ENCODE assay signal across 23 cellular contexts in the genomic region with DNA sequence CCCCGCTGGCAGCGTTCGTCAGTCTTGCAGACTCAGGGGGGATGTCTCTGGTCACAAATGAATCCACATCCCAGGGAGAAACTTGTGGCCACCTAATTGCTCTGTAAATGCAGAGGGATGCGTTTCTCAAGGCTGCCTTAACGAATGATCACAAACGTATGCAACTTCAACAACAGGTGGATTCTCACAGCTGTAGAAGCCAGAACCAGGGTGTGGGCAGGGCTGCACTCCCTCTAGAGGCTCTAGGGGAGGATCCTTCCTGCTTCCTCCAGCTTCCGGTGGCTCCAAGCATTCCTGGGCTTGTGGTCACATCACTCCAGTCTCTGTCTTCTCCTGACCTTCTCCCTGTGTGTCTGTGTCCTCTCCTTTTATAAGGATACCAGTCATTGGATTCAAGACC. TPM values are rescaled to one million over a fixed set of nuclear protein-coding genes. Genes with fewer than 3 reads are reported as not detected.
DNase-seq lines count a peak whose midpoint lies in the region; ATAC-seq and TF ChIP-seq lines count a peak whose summit lies in the region.
"Had no signal": no experiment of that assay in that cellular context is flagged by ENCODE, and none has a peak within 500 bp of the region (broad histone marks: within the 10 kb centered on the region; RNA-seq: fewer than 3 reads in every experiment).

No MANE protein-coding gene starts in this region.

- H3K27me3 ChIP-seq in GM23338 (ENCODE audit: insufficient read depth) (no peaks in the 10 kb centered on the region), vagina (no peaks in the 10 kb centered on the region)
- H3K27me3 ChIP-seq: hepatocyte had no signal

- intact Hi-C loops in vagina (cut with DNase I) = loop anchor here (5.0 kb wide), 1 partner anchor 53 kb away; the partner anchor contains the start of gene LSM14B

- peaks cover 13% of the 10 kb centered on the region; the same call in 2 of the 3 replicates for H3K36me3 Mint-ChIP-seq in GM23338 (ENCODE audit: low read depth)
- H3K36me3 Mint-ChIP-seq: stimulated activated memory B cell treated with anti-CD40 and anti-IgM and Interleukin-4, amounts not matched to agents 10 μg/mL and 1 μg/mL and 100 μg/mL, for 72 hours had no signal

- no peak for TF ChIP-seq POLR2A in vagina (IDR thresholded peaks at IDR 0.05)

- peaks cover 17% of the 10 kb centered on the region for H3K4me1 ChIP-seq in GM23338 (ENCODE audit: insufficient read depth)
- peaks cover 37% of the 10 kb centered on the region for H3K4me1 ChIP-seq in vagina

- H3K9me3 Mint-ChIP-seq in GM23338 = peaks cover 32% of the 10 kb centered on the region

- no peak overlapping the region for H3K4me3 Mint-ChIP-seq in GM23338
- H3K4me3 Mint-ChIP-seq: activated CD4-positive, alpha-beta T cell treated with anti-CD3 and anti-CD28 coated beads, Interleukin-2, amount 10 ng/mL, durations not matched to agents 24 days and 14 days; activated naive CD4-positive, alpha-beta T cell treated with anti-CD3 and anti-CD28 coated beads for 36 hours; activated T-cell treated with anti-CD3 and anti-CD28 coated beads, Interleukin-2, amount 50 U/mL, for 72 hours; immature natural killer cell; stimulated activated memory B cell treated with anti-CD40 and anti-IgM and Interleukin-4, amounts not matched to agents 10 μg/mL and 1 μg/mL and 100 μg/mL, for 72 hours; T-helper 1 cell treated with Interleukin-12 subunit alpha and Interleukin-12 subunit beta and Interleukin-4 antibody, amounts not matched to agents 30 μg/mL and 1 μg/mL, for 36 hours had no signal

- H3K79me2 ChIP-seq in GM23338 (replicated peaks; ENCODE audit: insufficient read depth) = peaks cover 13% of the 10 kb centered on the region

- DNase-seq in GM23338 (ENCODE audit: low spot score) (peak; percentile 50), SK-N-MC (ENCODE audit: low read depth, low spot score) (no peak), kidney tubule cell (ENCODE audit: low spot score) (peak; percentile 15), vagina (ENCODE audit: extremely low spot score in 2 of 2) (no peak), coronary artery (ENCODE audit: low spot score) (no peak), germinal center (ENCODE audit: low spot score) (no peak), COLO829 (ENCODE audit: low spot score) (no peak)
- DNase-seq: activated CD4-positive, alpha-beta T cell treated with anti-CD3 and anti-CD28 coated beads, Interleukin-2, amount 10 ng/mL, durations not matched to agents 24 days and 14 days; activated naive CD4-positive, alpha-beta T cell treated with anti-CD3 and anti-CD28 coated beads for 36 hours; activated T-cell treated with anti-CD3 and anti-CD28 coated beads, Interleukin-2, amount 50 U/mL, for 72 hours; anterior cingulate cortex; caudate nucleus; DMS79 treated with DMSO at 0.1 percent for 48 hours; GOT3; immature natural killer cell; KG1; MV-4-11; NCI-H1694 treated with DMSO at 0.1 percent for 48 hours; SIG-M5 had no signal

- peaks cover 16% of the 10 kb centered on the region for H3K27me3 Mint-ChIP-seq in GM23338 (ENCODE audit: insufficient read depth, low read depth, poor library complexity)

- no peak overlapping the region for H3K9ac ChIP-seq in SK-N-MC (ENCODE audit: insufficient read length)

- H3K9me2 ChIP-seq in GM23338 (ENCODE audit: insufficient read depth) = no peaks in the 10 kb centered on the region

- H3K9me3 ChIP-seq in SK-N-MC (ENCODE audit: low read depth, low read length) = no peaks in the 10 kb centered on the region
- H3K9me3 ChIP-seq in vagina = no peaks in the 10 kb centered on the region

- peaks cover 16% of the 10 kb centered on the region for H3K4me1 Mint-ChIP-seq in GM23338

- H3K4me3 ChIP-seq in GM23338 = no peak overlapping the region
- no peak overlapping the region for H3K4me3 ChIP-seq in SK-N-MC
- no peak overlapping the region for H3K4me3 ChIP-seq in vagina
- H3K4me3 ChIP-seq in coronary artery = no peak overlapping the region
- H3K4me3 ChIP-seq: hepatocyte, skin epidermis had no signal

- ATAC-seq in GM23338 = no peak; the same call in 2 of the 3 replicates
- ATAC-seq: activated T-cell treated with anti-CD3 and anti-CD28 coated beads, Interleukin-2, amount 50 U/mL, for 72 hours; stimulated activated memory B cell treated with anti-CD40 and anti-IgM and Interleukin-4, amounts not matched to agents 10 μg/mL and 1 μg/mL and 100 μg/mL, for 72 hours had no signal

- H3K4me2 ChIP-seq in GM23338 = no peak overlapping the region
- H3K4me2 ChIP-seq: hepatocyte had no signal

- no peak overlapping the region for H2AFZ ChIP-seq in GM23338
- H2AFZ ChIP-seq: hepatocyte had no signal

- H3F3A ChIP-seq in GM23338 (replicated peaks; ENCODE audit: low read depth) = peaks cover 5% of the 10 kb centered on the region; the same call in 1 of the 2 replicates

- no peak overlapping the region for H3K27ac Mint-ChIP-seq in GM23338
- H3K27ac Mint-ChIP-seq: activated CD4-positive, alpha-beta T cell treated with anti-CD3 and anti-CD28 coated beads, Interleukin-2, amount 10 ng/mL, durations not matched to agents 24 days and 14 days; activated naive CD4-positive, alpha-beta T cell treated with anti-CD3 and anti-CD28 coated beads for 36 hours; activated T-cell treated with anti-CD3 and anti-CD28 coated beads, Interleukin-2, amount 50 U/mL, for 72 hours; stimulated activated memory B cell treated with anti-CD40 and anti-IgM and Interleukin-4, amounts not matched to agents 10 μg/mL and 1 μg/mL and 100 μg/mL, for 72 hours; T-helper 1 cell treated with Interleukin-12 subunit alpha and Interleukin-12 subunit beta and Interleukin-4 antibody, amounts not matched to agents 30 μg/mL and 1 μg/mL, for 36 hours had no signal

- no peaks in the 10 kb centered on the region for H3K36me3 ChIP-seq in GM23338 (ENCODE audit: insufficient read depth)
- H3K36me3 ChIP-seq in SK-N-MC (ENCODE audit: insufficient read depth, low read length) = no peaks in the 10 kb centered on the region
- no peaks in the 10 kb centered on the region for H3K36me3 ChIP-seq in vagina

- H3K27ac ChIP-seq in GM23338 (ENCODE audit: low read depth) = no peak overlapping the region
- peak overlapping the region; percentile 96 for H3K27ac ChIP-seq in SK-N-MC
- H3K27ac ChIP-seq in vagina = peak overlapping the region; percentile 42
- no peak overlapping the region for H3K27ac ChIP-seq in coronary artery
- H3K27ac ChIP-seq: hepatocyte, skin epidermis had no signal

- no peaks in the 10 kb centered on the region; the same call in 1 of the 2 replicates for H4K20me1 ChIP-seq in GM23338 (replicated peaks; ENCODE audit: insufficient read depth)

- TF ChIP-seq CTCF in GM23338 (conservative IDR thresholded peaks at IDR 0.05; ENCODE audit: low read depth in 2 of 2) = peak; percentile 13 to 27; a peak in 1 of 4 replicates
- no peak for TF ChIP-seq CTCF in vagina (IDR thresholded peaks at IDR 0.05)
- TF ChIP-seq CTCF in coronary artery (IDR thresholded peaks at IDR 0.05) = no peak

TF ChIP-seq in GM23338, 12 proteins besides CTCF, POLR2A, EP300 and RAD21 (continues in another document):
- TF ChIP-seq, protein P1, sequence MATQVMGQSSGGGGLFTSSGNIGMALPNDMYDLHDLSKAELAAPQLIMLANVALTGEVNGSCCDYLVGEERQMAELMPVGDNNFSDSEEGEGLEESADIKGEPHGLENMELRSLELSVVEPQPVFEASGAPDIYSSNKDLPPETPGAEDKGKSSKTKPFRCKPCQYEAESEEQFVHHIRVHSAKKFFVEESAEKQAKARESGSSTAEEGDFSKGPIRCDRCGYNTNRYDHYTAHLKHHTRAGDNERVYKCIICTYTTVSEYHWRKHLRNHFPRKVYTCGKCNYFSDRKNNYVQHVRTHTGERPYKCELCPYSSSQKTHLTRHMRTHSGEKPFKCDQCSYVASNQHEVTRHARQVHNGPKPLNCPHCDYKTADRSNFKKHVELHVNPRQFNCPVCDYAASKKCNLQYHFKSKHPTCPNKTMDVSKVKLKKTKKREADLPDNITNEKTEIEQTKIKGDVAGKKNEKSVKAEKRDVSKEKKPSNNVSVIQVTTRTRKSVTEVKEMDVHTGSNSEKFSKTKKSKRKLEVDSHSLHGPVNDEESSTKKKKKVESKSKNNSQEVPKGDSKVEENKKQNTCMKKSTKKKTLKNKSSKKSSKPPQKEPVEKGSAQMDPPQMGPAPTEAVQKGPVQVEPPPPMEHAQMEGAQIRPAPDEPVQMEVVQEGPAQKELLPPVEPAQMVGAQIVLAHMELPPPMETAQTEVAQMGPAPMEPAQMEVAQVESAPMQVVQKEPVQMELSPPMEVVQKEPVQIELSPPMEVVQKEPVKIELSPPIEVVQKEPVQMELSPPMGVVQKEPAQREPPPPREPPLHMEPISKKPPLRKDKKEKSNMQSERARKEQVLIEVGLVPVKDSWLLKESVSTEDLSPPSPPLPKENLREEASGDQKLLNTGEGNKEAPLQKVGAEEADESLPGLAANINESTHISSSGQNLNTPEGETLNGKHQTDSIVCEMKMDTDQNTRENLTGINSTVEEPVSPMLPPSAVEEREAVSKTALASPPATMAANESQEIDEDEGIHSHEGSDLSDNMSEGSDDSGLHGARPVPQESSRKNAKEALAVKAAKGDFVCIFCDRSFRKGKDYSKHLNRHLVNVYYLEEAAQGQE (IDR thresholded peaks at IDR 0.05; ENCODE audit: unreplicated experiment) = no peak
- no peak for TF ChIP-seq EZH2phosphoT487 (IDR thresholded peaks at IDR 0.05; ENCODE audit: unreplicated experiment)
- TF ChIP-seq STAT1 (IDR thresholded peaks at IDR 0.05; ENCODE audit: unreplicated experiment) = no peak
- TF ChIP-seq POLR2AphosphoS5 (IDR thresholded peaks at IDR 0.05; ENCODE audit: low read depth) = no peak
- no peak for TF ChIP-seq JUNB (IDR thresholded peaks at IDR 0.05; ENCODE audit: unreplicated experiment)
- TF ChIP-seq EZH2 (IDR thresholded peaks at IDR 0.05; ENCODE audit: low read depth, unreplicated experiment) = no peak
- no peak for TF ChIP-seq ZNF331 (CRISPR knock-in tag; IDR thresholded peaks at IDR 0.05; ENCODE audit: low read depth)
- no peak for TF ChIP-seq ZNF114 (CRISPR knock-in tag; IDR thresholded peaks at IDR 0.05)

RNA-seq across cellular contexts. Expression of gene TAF4, which starts 3.3 kb away (rescaled TPM):
- total RNA-seq in GM23338 (2014; rRNA removed; shearing (Covaris generic)) = 33.9 and 60.0 TPM in 2 replicates
- polyA plus RNA-seq in GM23338 (2016; fragmentation: Nextera tagmentation; extraction: Ambion mirVana) = 7.2 and 7.8 TPM in 2 replicates
- total RNA-seq in vagina = 9.6 TPM

RNA-seq across cellular contexts. Expression of gene LSM14B, which starts 53.3 kb away (rescaled TPM):
- 46.3 and 55.7 TPM in 2 replicates for total RNA-seq in GM23338 (2014; rRNA removed; shearing (Covaris generic))
- 9.6 and 12.1 TPM in 2 replicates for polyA plus RNA-seq in GM23338 (2016; fragmentation: Nextera tagmentation; extraction: Ambion mirVana)
- total RNA-seq in vagina = 23.6 TPM

Comparison
In these comparisons a context has a peak if more than half of its experiments do, and no peak if none do; other contexts are left out.
1. DNase-seq: peak in GM23338 (single experiment) and kidney tubule cell (single experiment); none in SK-N-MC (single experiment), vagina (0 of 2), coronary artery (single experiment), germinal center (single experiment) and COLO829 (single experiment).
2. H3K27ac ChIP-seq: peak in SK-N-MC (single experiment) and vagina (single experiment); none in GM23338 (single experiment) and coronary artery (0 of 2).
3. CTCF ChIP-seq: peak in GM23338 (2 of 2); none in vagina (0 of 3) and coronary artery (single experiment).